7 cellular contexts compared by ENCODE assay signal in the genomic region with DNA sequence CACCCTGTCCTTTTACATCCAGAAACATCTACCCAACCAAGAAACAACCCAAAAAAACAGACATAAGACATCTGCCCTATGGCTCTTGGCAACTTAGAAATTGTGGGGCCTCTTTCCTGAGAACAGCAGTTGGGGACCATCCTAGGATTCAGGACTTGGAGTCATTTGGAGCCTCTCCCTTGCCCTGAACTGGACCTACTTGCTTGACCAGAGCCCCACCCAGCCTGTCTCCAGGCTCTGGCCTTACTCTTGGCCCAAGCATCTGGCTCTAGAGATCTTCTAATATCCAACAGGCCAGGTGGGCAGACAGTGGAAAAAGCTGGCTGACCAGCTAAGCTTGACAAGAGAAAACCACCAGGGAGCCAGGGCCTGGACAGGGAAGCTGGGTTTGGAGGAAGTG.
"Had no signal": no experiment of that assay in that cellular context is flagged by ENCODE, and none has a peak within 500 bp of the region (broad histone marks: within the 10 kb centered on the region; RNA-seq: fewer than 3 reads in every experiment).

No MANE protein-coding gene starts in this region.

- H3K4me3 ChIP-seq: GM23338, HAP-1 had no signal

- H2AFZ ChIP-seq: GM23338 had no signal

- H3K27ac ChIP-seq: HL-60 had no signal

- H3K4me1 Mint-ChIP-seq: GM23338, IgD-negative memory B cell had no signal

- H3K4me1 ChIP-seq: HAP-1 had no signal

- FAIRE-seq: HepG2 had no signal

- H3K4me2 ChIP-seq: GM23338 had no signal

- H3K36me3 ChIP-seq: HAP-1 had no signal

- DNase-seq: H7, HFFc6 had no signal

- H3K4me3 Mint-ChIP-seq: GM23338, HFFc6, IgD-negative memory B cell had no signal

- H3K27ac Mint-ChIP-seq: GM23338, HFFc6, IgD-negative memory B cell had no signal

- H3K27me3 Mint-ChIP-seq: IgD-negative memory B cell had no signal
